Comparison of ENCODE assay signal across 17 cellular contexts in genomic region chr3:120636790-120637401, GRCh38. TPM values are rescaled to one million over a fixed set of nuclear protein-coding genes. Genes with fewer than 3 reads are reported as not detected.
"Had no signal": no experiment of that assay in that cellular context is flagged by ENCODE, and none has a peak within 500 bp of the region (broad histone marks: within the 10 kb centered on the region; RNA-seq: fewer than 3 reads in every experiment).

No MANE protein-coding gene starts in this region.

- H3K9me3 ChIP-seq: psoas muscle, spleen, upper lobe of left lung had no signal

- H3K4me3 ChIP-seq: coronary artery, neural progenitor cell, psoas muscle, spleen, upper lobe of left lung had no signal

- H3K36me3 ChIP-seq: brain microvascular endothelial cell, neural progenitor cell, spleen, upper lobe of left lung had no signal

- DNase-seq: activated CD4-positive, alpha-beta T cell treated with anti-CD3 and anti-CD28 coated beads, Interleukin-2, amount 50 U/mL, for 1 hour; activated CD8-positive, alpha-beta memory T cell treated with anti-CD3 and anti-CD28 coated beads for 24 hours; activated naive CD8-positive, alpha-beta T cell treated with anti-CD3 and anti-CD28 coated beads, Interleukin-2, amount 10 ng/mL, durations not matched to agents 7 days and 5 days; anterior cingulate cortex; brain microvascular endothelial cell; hypothalamus; kidney glomerular epithelial cell; naive B cell; psoas muscle; spleen; T-helper 9 cell; upper lobe of left lung had no signal

- H3K27me3 ChIP-seq: brain microvascular endothelial cell, neural progenitor cell, spleen, upper lobe of left lung had no signal

- ATAC-seq: activated CD4-positive, CD25-positive, alpha-beta regulatory T cell treated with anti-CD3 and anti-CD28 coated beads, Interleukin-2, amount 50 U/mL, for 24 hours; esophagus mucosa; psoas muscle; sciatic nerve had no signal

- H3K27ac ChIP-seq: brain microvascular endothelial cell, coronary artery, neural progenitor cell, psoas muscle, spleen had no signal

- H3K4me1 ChIP-seq: neural progenitor cell, psoas muscle, spleen had no signal

- H3K4me2 ChIP-seq: neural progenitor cell had no signal

RNA-seq across cellular contexts. Expression of gene HGD, which starts 45.1 kb away (rescaled TPM):
- total RNA-seq: esophagus mucosa had no signal
